In the genomic region with DNA sequence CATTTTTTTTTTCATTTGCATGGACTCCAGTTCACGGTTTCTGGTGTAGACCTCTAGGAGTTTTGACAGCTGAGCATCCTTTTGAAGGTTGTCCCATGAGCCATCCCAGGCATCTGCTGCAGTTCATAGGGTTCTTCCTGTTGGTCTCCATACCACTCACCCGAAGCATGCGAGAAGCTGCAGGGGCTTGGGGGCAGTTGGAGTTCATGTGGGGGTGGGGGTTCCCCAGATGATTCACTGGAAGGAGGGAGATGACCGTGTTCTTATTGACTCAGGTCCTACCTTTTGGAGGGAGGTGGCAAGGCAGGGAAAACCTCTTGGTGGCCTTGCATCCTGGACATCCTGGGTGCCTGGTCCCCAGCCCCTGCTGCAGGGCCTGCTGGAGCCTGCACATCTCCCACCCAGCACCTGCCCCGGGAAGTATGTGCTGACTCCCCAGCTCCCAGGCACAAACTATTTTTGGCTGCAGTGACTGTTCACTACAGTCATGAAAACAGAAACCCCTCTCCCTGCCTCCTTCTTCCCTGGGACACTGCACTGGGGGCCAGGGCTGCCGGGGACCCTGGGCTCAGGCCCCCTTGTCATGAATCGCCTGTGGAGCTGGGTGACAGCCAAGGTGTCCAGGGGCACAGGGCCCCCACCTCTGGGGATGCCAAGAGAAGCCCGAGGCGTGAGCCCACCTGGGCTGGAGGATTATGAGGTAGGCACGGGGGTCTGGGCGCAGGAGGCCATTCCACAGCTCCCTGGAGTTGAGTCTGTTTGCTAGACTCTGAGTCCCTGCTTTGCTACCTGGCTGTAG, we compare ENCODE assay signal across 11 cellular contexts.
DNase-seq lines count a peak whose midpoint lies in the region; ATAC-seq and TF ChIP-seq lines count a peak whose summit lies in the region.
"Had no signal": no experiment of that assay in that cellular context is flagged by ENCODE, and none has a peak within 500 bp of the region (broad histone marks: within the 10 kb centered on the region; RNA-seq: fewer than 3 reads in every experiment).

No MANE protein-coding gene starts in this region.

- H3K27me3 Mint-ChIP-seq in activated naive CD8-positive, alpha-beta T cell treated with anti-CD3 and anti-CD28 coated beads, Interleukin-2, amount 50 U/mL, for 24 hours: no peaks in the 10 kb centered on the region

- no peak for TF ChIP-seq CTCF in heart left ventricle (IDR thresholded peaks at IDR 0.05)
- no peak for TF ChIP-seq CTCF in osteoblast (IDR thresholded peaks at IDR 0.05; ENCODE audit: extremely low read depth, low read depth, low read length)
- TF ChIP-seq CTCF in stomach (IDR thresholded peaks at IDR 0.05): no peak

- no peaks in the 10 kb centered on the region for H3K79me2 ChIP-seq in osteoblast (ENCODE audit: insufficient read depth, low read length)

- H4K20me1 ChIP-seq in osteoblast (ENCODE audit: insufficient read depth, low read length): no peaks in the 10 kb centered on the region

- peaks cover 16% of the 10 kb centered on the region for H3K36me3 Mint-ChIP-seq in activated naive CD8-positive, alpha-beta T cell treated with anti-CD3 and anti-CD28 coated beads, Interleukin-2, amount 50 U/mL, for 24 hours (ENCODE audit: low read depth)

- ATAC-seq in heart left ventricle (no peak), Right ventricle myocardium superior (ENCODE audit: poor library complexity) (no peak), HG02840 (IDR thresholded peaks at IDR 0.05; ENCODE audit: low FRiP score, unreplicated experiment) (no peak)
- peak; percentile 75 for ATAC-seq in activated naive CD8-positive, alpha-beta T cell treated with anti-CD3 and anti-CD28 coated beads, Interleukin-2, amount 50 U/mL, for 24 hours

- H3K4me3 ChIP-seq in heart left ventricle (no peak overlapping the region), osteoblast (ENCODE audit: insufficient read depth, low read length) (no peak overlapping the region), stomach (no peak overlapping the region)
- H3K4me3 ChIP-seq: MG63 had no signal

- peak overlapping the region; percentile 39 for H3K27ac Mint-ChIP-seq in activated naive CD8-positive, alpha-beta T cell treated with anti-CD3 and anti-CD28 coated beads, Interleukin-2, amount 50 U/mL, for 24 hours

- no peak for TF ChIP-seq POLR2A in heart left ventricle (IDR thresholded peaks at IDR 0.05)
- TF ChIP-seq POLR2A in stomach (IDR thresholded peaks at IDR 0.05): no peak

- H3K4me2 ChIP-seq in osteoblast (ENCODE audit: insufficient read depth, low read length): no peak overlapping the region

- H3K4me1 ChIP-seq in heart left ventricle (peaks cover 0 to 71% (median 32%) of the 10 kb centered on the region in 12 donors), osteoblast (ENCODE audit: insufficient read depth, low read length) (no peaks in the 10 kb centered on the region), stomach (peaks cover 0 to 15% (median 9%) of the 10 kb centered on the region in 4 donors)

- DNase-seq in heart left ventricle (no peak), Right ventricle myocardium superior (no peak), osteoblast (ENCODE audit: insufficient read length, low spot score, missing footprints) (peak; percentile 35), stomach (no peak), AG08395 (ENCODE audit: low spot score) (no peak), mesenteric fat pad (ENCODE audit: low spot score) (no peak)
- peak; percentile 65 for DNase-seq in activated naive CD8-positive, alpha-beta T cell treated with anti-CD3 and anti-CD28 coated beads, Interleukin-2, amount 50 U/mL, for 24 hours
- DNase-seq: HCEC 1CT, MG63, NCI-H69 had no signal

- H2AFZ ChIP-seq in osteoblast (ENCODE audit: low read length): no peak overlapping the region

- H3K27me3 ChIP-seq in heart left ventricle (no peaks in the 10 kb centered on the region), osteoblast (ENCODE audit: insufficient read depth, low read length) (no peaks in the 10 kb centered on the region), stomach (no peaks in the 10 kb centered on the region)
- H3K27me3 ChIP-seq: MG63 had no signal

- H3K4me3 Mint-ChIP-seq in activated naive CD8-positive, alpha-beta T cell treated with anti-CD3 and anti-CD28 coated beads, Interleukin-2, amount 50 U/mL, for 24 hours: peak overlapping the region; percentile 12

- H3K4me1 Mint-ChIP-seq in activated naive CD8-positive, alpha-beta T cell treated with anti-CD3 and anti-CD28 coated beads, Interleukin-2, amount 50 U/mL, for 24 hours: peaks cover 64% of the 10 kb centered on the region

- H3K27ac ChIP-seq in heart left ventricle (peak overlapping the region in 10 of 12 donors; percentile 30 to 79 (median 64)), osteoblast (ENCODE audit: low read depth, low read length) (no peak overlapping the region), stomach (peak overlapping the region in 3 of 5 donors; percentile 18 to 39 (median 27))

- no peak for TF ChIP-seq EP300 in stomach (IDR thresholded peaks at IDR 0.05)

- 63 to 75% (median 70%) methylated on average over 4 to 11 of the region's 11 CpGs for WGBS in heart left ventricle, 4 donors
- 72 to 93% (median 86%) methylated on average over 6 to 11 of the region's 11 CpGs for WGBS in stomach, 5 donors

- intact Hi-C loops in heart left ventricle (cut with DNase I) (loop anchor here in 4 of 10 donors (5.0 to 10.0 kb wide), 3 partner anchors 71 to 111 kb away; a partner anchor contains a TSS), Right ventricle myocardium superior (cut with DNase I) (no loop called here), stomach (cut with DNase I; ENCODE audit: low total_unique reads) (no loop called here)

- no peaks in the 10 kb centered on the region for H3K9me3 Mint-ChIP-seq in activated naive CD8-positive, alpha-beta T cell treated with anti-CD3 and anti-CD28 coated beads, Interleukin-2, amount 50 U/mL, for 24 hours

- H3K36me3 ChIP-seq in heart left ventricle (no peaks in the 10 kb centered on the region), osteoblast (ENCODE audit: insufficient read depth, low read length) (no peaks in the 10 kb centered on the region), stomach (no peaks in the 10 kb centered on the region)
- H3K36me3 ChIP-seq: MG63 had no signal

- H3K9me3 ChIP-seq in heart left ventricle (no peaks in the 10 kb centered on the region), osteoblast (ENCODE audit: low read depth, low read length) (no peaks in the 10 kb centered on the region), stomach (no peaks in the 10 kb centered on the region)
- H3K9me3 ChIP-seq: MG63 had no signal

Comparison
In these comparisons a context has a peak if more than half of its experiments do, and no peak if none do; other contexts are left out.
1. DNase-seq: peak in activated naive CD8-positive, alpha-beta T cell treated with anti-CD3 and anti-CD28 coated beads, Interleukin-2, amount 50 U/mL, for 24 hours (single experiment) and osteoblast (single experiment); none in heart left ventricle (0 of 5), Right ventricle myocardium superior (single experiment), stomach (single experiment), AG08395 (single experiment) and mesenteric fat pad (single experiment).